2 cellular contexts compared by ENCODE assay signal in genomic region chr17:43830510-43831145, GRCh38.
A peak's percentile ranks its signal among the peaks of the same experiment; 100 is the strongest.
TF ChIP-seq lines count a peak whose summit lies in the region.

No MANE protein-coding gene starts in this region.

TF ChIP-seq in HepG2, 621 proteins besides CTCF, POLR2A, EP300 and RAD21:
- TF ChIP-seq ZNF17 (CRISPR knock-in tag; IDR thresholded peaks at IDR 0.05), result no peak
- no peak for TF ChIP-seq ZNF691 (CRISPR knock-in tag; IDR thresholded peaks at IDR 0.05; ENCODE audit: borderline replicate concordance, low read depth)
- TF ChIP-seq ZNF768 (CRISPR knock-in tag; IDR thresholded peaks at IDR 0.05), result peak; percentile 74
- TF ChIP-seq MED8 (CRISPR knock-in tag; IDR thresholded peaks at IDR 0.05; ENCODE audit: insufficient replicate concordance), result no peak

TF ChIP-seq in WTC11, 78 proteins besides CTCF, POLR2A, EP300 and RAD21:
- no peak for TF ChIP-seq KAT7 (CRISPR knock-in tag; IDR thresholded peaks at IDR 0.05; ENCODE audit: borderline replicate concordance)
- no peak for TF ChIP-seq MLX (CRISPR knock-in tag; IDR thresholded peaks at IDR 0.05)
- TF ChIP-seq ATF1 (CRISPR knock-in tag; IDR thresholded peaks at IDR 0.05), result no peak
- no peak for TF ChIP-seq OVOL2 (CRISPR knock-in tag; IDR thresholded peaks at IDR 0.05; ENCODE audit: borderline replicate concordance)
- no peak for TF ChIP-seq E2F1 (CRISPR knock-in tag; IDR thresholded peaks at IDR 0.05)
- TF ChIP-seq ESRRA (CRISPR knock-in tag; IDR thresholded peaks at IDR 0.05; ENCODE audit: borderline replicate concordance), result no peak
- TF ChIP-seq JAZF1 (CRISPR knock-in tag; IDR thresholded peaks at IDR 0.05), result no peak
